ENCODE assay signal across 19 cellular contexts in genomic region chr20:8490076-8490830, GRCh38.
DNase-seq lines count a peak whose midpoint lies in the region; ATAC-seq and TF ChIP-seq lines count a peak whose summit lies in the region.
"Had no signal": no experiment of that assay in that cellular context is flagged by ENCODE, and none has a peak within 500 bp of the region (broad histone marks: within the 10 kb centered on the region; RNA-seq: fewer than 3 reads in every experiment).

No MANE protein-coding gene starts in this region.

- in situ Hi-C loops in GM23248 (cut with MboI): no loop called here

- DNase-seq in AG10803 (ENCODE audit: low read depth) (peak; percentile 35), GM23248 (peak; percentile 24), cerebellar cortex (ENCODE audit: low spot score) (peak; percentile 15), omental fat pad (ENCODE audit: low spot score) (no peak), neural progenitor cell (ENCODE audit: low spot score) (no peak), SW480 (ENCODE audit: low spot score) (no peak), DMS79 treated with DMSO at 0.1 percent for 48 hours (lab: John Stamatoyannopoulos, UW) (no peak)
- DNase-seq: CD8-positive, alpha-beta T cell; DMS53; NCI-H1048; NCI-H1436 treated with DMSO at 0.1 percent for 48 hours; NCI-H2081; NCI-H2171 treated with DMSO at 0.1 percent for 48 hours; NCI-H446 treated with DMSO at 0.1 percent for 48 hours; NCI-H69; NK-92 treated with Interleukin-12 subunit alpha and Interleukin-12 subunit beta, amount 100 ng/mL, for 24 hours; Peyer's patch had no signal

- H3K9me3 ChIP-seq in GM23248 (ENCODE audit: low read depth) (no peaks in the 10 kb centered on the region), neural progenitor cell (ENCODE audit: low read depth) (no peaks in the 10 kb centered on the region)
- H3K9me3 ChIP-seq: Peyer's patch had no signal

- H3K4me3 ChIP-seq in AG10803 (ENCODE audit: low read length): no peak overlapping the region
- H3K4me3 ChIP-seq in GM23248: no peak overlapping the region
- no peak overlapping the region for H3K4me3 ChIP-seq in neural progenitor cell
- H3K4me3 ChIP-seq: BLaER1 treated with 17β-estradiol and CSF1 and Interleukin-3, amounts not matched to agents 10 nM and 100 nM; Peyer's patch had no signal

- no peaks in the 10 kb centered on the region for H3K36me3 ChIP-seq in GM23248 (ENCODE audit: low read depth)
- no peaks in the 10 kb centered on the region for H3K36me3 ChIP-seq in neural progenitor cell
- H3K36me3 ChIP-seq: BLaER1 treated with 17β-estradiol and CSF1 and Interleukin-3, amounts not matched to agents 10 nM and 100 nM; Peyer's patch had no signal

- H3K4me3 Mint-ChIP-seq in neural progenitor cell: no peak overlapping the region
- H3K4me3 Mint-ChIP-seq: CD8-positive, alpha-beta T cell had no signal

- H3K27me3 ChIP-seq in GM23248 (replicated peaks; ENCODE audit: insufficient read depth): no peaks in the 10 kb centered on the region
- H3K27me3 ChIP-seq in neural progenitor cell: no peaks in the 10 kb centered on the region
- H3K27me3 ChIP-seq: BLaER1 treated with 17β-estradiol and CSF1 and Interleukin-3, amounts not matched to agents 10 nM and 100 nM; Peyer's patch had no signal

- H3K79me2 ChIP-seq in GM23248 (ENCODE audit: insufficient read depth) (no peaks in the 10 kb centered on the region), neural progenitor cell (ENCODE audit: low read depth) (no peaks in the 10 kb centered on the region)

- no peak overlapping the region for H3K27ac ChIP-seq in GM23248
- H3K27ac ChIP-seq in neural progenitor cell: no peak overlapping the region
- H3K27ac ChIP-seq: BLaER1 treated with 17β-estradiol and CSF1 and Interleukin-3, amounts not matched to agents 10 nM and 100 nM; KMS-11; Peyer's patch had no signal

- no peaks in the 10 kb centered on the region for H3K9me3 Mint-ChIP-seq in neural progenitor cell
- H3K9me3 Mint-ChIP-seq: CD8-positive, alpha-beta T cell had no signal

- H4K20me1 ChIP-seq in GM23248 (ENCODE audit: insufficient read depth): no peaks in the 10 kb centered on the region
- no peaks in the 10 kb centered on the region for H4K20me1 ChIP-seq in neural progenitor cell (ENCODE audit: low read depth)
- H4K20me1 ChIP-seq: BLaER1 treated with 17β-estradiol and CSF1 and Interleukin-3, amounts not matched to agents 10 nM and 100 nM had no signal

- no peak for TF ChIP-seq CTCF in AG10803 (conservative IDR thresholded peaks at IDR 0.05; ENCODE audit: low read length)
- no peak for TF ChIP-seq CTCF in omental fat pad (IDR thresholded peaks at IDR 0.05)
- no peak for TF ChIP-seq CTCF in neural progenitor cell (IDR thresholded peaks at IDR 0.05)

- WGBS in GM23248 (ENCODE audit: low coverage in 1 of 2, low lambda C conversion rate in 2 of 2, missing lambda C conversion rate in 2 of 2), 2 experiments: 56 to 60% methylated on average over 3 of the region's 3 CpGs

- no peaks in the 10 kb centered on the region for H3K36me3 Mint-ChIP-seq in neural progenitor cell
- H3K36me3 Mint-ChIP-seq: CD8-positive, alpha-beta T cell had no signal

- H3K9ac ChIP-seq in GM23248: no peak overlapping the region
- no peak overlapping the region for H3K9ac ChIP-seq in neural progenitor cell
- H3K9ac ChIP-seq: BLaER1 treated with 17β-estradiol and CSF1 and Interleukin-3, amounts not matched to agents 10 nM and 100 nM; KMS-11 had no signal

- H3F3A ChIP-seq in GM23248 (ENCODE audit: insufficient read depth) (no peaks in the 10 kb centered on the region), neural progenitor cell (ENCODE audit: low read depth) (no peaks in the 10 kb centered on the region)

- no peaks in the 10 kb centered on the region for H3K4me1 ChIP-seq in GM23248 (ENCODE audit: insufficient read depth)
- no peaks in the 10 kb centered on the region for H3K4me1 ChIP-seq in neural progenitor cell
- H3K4me1 ChIP-seq: Peyer's patch had no signal

- H3K4me2 ChIP-seq in GM23248 (ENCODE audit: unreplicated experiment) (no peak overlapping the region), neural progenitor cell (no peak overlapping the region)
- H3K4me2 ChIP-seq: BLaER1 treated with 17β-estradiol and CSF1 and Interleukin-3, amounts not matched to agents 10 nM and 100 nM; KMS-11 had no signal

- H3K4me1 Mint-ChIP-seq in neural progenitor cell: no peaks in the 10 kb centered on the region

- H3K27me3 Mint-ChIP-seq in neural progenitor cell (ENCODE audit: insufficient read depth, low read depth): no peaks in the 10 kb centered on the region

- H3K27ac Mint-ChIP-seq in neural progenitor cell: no peak overlapping the region
- H3K27ac Mint-ChIP-seq: CD8-positive, alpha-beta T cell had no signal

- H2AFZ ChIP-seq in GM23248 (no peak overlapping the region), neural progenitor cell (replicated peaks) (no peak overlapping the region)

- peak; percentile 49 for ATAC-seq in omental fat pad (ENCODE audit: low FRiP score)
- ATAC-seq: CD8-positive, alpha-beta T cell had no signal

- no peaks in the 10 kb centered on the region for H3K9me2 ChIP-seq in GM23248 (ENCODE audit: insufficient read depth)

Comparison
In these comparisons a context has a peak if more than half of its experiments do, and no peak if none do; other contexts are left out.
1. DNase-seq: peak in AG10803 (single experiment), GM23248 (single experiment) and cerebellar cortex (single experiment); none in omental fat pad (single experiment), neural progenitor cell (single experiment), SW480 (single experiment) and DMS79 treated with DMSO at 0.1 percent for 48 hours (single experiment).